ENCODE assay signal across 2 cellular contexts in genomic region chr12:106722854-106723253, GRCh38.
TF ChIP-seq lines count a peak whose summit lies in the region.

No MANE protein-coding gene starts in this region.

TF ChIP-seq in Ishikawa, 13 proteins besides CTCF, POLR2A, EP300 and RAD21 (continued from another document):
- no peak for TF ChIP-seq REST (IDR thresholded peaks at IDR 0.05; ENCODE audit: low read depth)
TF ChIP-seq in Ishikawa: peak in this region for 0.

TF ChIP-seq in SK-N-SH, 30 proteins besides CTCF, POLR2A, EP300 and RAD21 (continued from another document):
- no peak for TF ChIP-seq USF2 (IDR thresholded peaks at IDR 0.05; ENCODE audit: borderline replicate concordance, low read depth, low read length)
- no peak for TF ChIP-seq FOSL2 (IDR thresholded peaks at IDR 0.05; ENCODE audit: borderline replicate concordance, low read depth)
- TF ChIP-seq GABPA (IDR thresholded peaks at IDR 0.05; ENCODE audit: low read depth): no peak
- no peak for TF ChIP-seq GATA2 (CRISPR knock-in tag; IDR thresholded peaks at IDR 0.05)
